ENCODE assay signal across 8 cellular contexts in genomic region chr5:43484049-43484849, GRCh38. TPM values are rescaled to one million over a fixed set of nuclear protein-coding genes. Genes with fewer than 3 reads are reported as not detected.
DNase-seq lines count a peak whose midpoint lies in the region; ATAC-seq and TF ChIP-seq lines count a peak whose summit lies in the region.

No MANE protein-coding gene starts in this region.

- H3K4me1 Mint-ChIP-seq in CD4-positive, CD25-positive, alpha-beta regulatory T cell, result peaks cover 29 to 63% (median 48%) of the 10 kb centered on the region in 4 donors

- H3K9ac ChIP-seq in liver (ENCODE audit: low read depth in 1 of 2, low read length in 2 of 2), result peak overlapping the region; percentile 92 to 94

- no peaks in the 10 kb centered on the region for H3K36me3 ChIP-seq in CD4-positive, CD25-positive, alpha-beta regulatory T cell (ENCODE audit: control insufficient read depth, insufficient read depth, low read length)
- H3K36me3 ChIP-seq in liver (ENCODE audit: control insufficient read depth in 4 of 4, insufficient read depth in 3 of 4, low read depth in 1 of 4, low read length in 3 of 4), result no peaks in the 10 kb centered on the region

- no peaks in the 10 kb centered on the region for H3K9me3 ChIP-seq in CD4-positive, CD25-positive, alpha-beta regulatory T cell (ENCODE audit: control insufficient read depth in 2 of 2, low read length in 2 of 2)
- H3K9me3 ChIP-seq in liver (ENCODE audit: control insufficient read depth in 4 of 4, low read length in 3 of 4), result no peaks in the 10 kb centered on the region

- peak; percentile 70 to 95 (median 90) for DNase-seq in CD4-positive, CD25-positive, alpha-beta regulatory T cell
- DNase-seq in NCI-H748 (lab: John Stamatoyannopoulos, UW; ENCODE audit: unreplicated experiment), result peak; percentile 95
- peak; percentile 81 to 82 for DNase-seq in activated CD4-positive, alpha-beta T cell treated with anti-CD3 and anti-CD28 coated beads, Interleukin-2, amount 50 U/mL, for 4 hours
- peak; percentile 63 to 89 for DNase-seq in dermis microvascular lymphatic vessel endothelial cell (ENCODE audit: low read depth in 2 of 2)
- DNase-seq in stimulated activated CD4-positive, alpha-beta T cell treated with anti-CD3 and anti-CD28 coated beads, Interleukin-2, amount 100 ng/mL, for 48 hours, result peak; percentile 78 to 80

- H3K27me3 ChIP-seq in CD4-positive, CD25-positive, alpha-beta regulatory T cell (ENCODE audit: control insufficient read depth, insufficient read depth, low read length), result no peaks in the 10 kb centered on the region
- no peaks in the 10 kb centered on the region for H3K27me3 ChIP-seq in liver (ENCODE audit: control insufficient read depth in 4 of 4, insufficient read depth in 4 of 4, low read length in 3 of 4)

- peak; percentile 66 for TF ChIP-seq CTCF in liver (IDR thresholded peaks at IDR 0.05; ENCODE audit: low read depth, low read length, missing input control)

- no peaks in the 10 kb centered on the region for H3K36me3 Mint-ChIP-seq in CD4-positive, CD25-positive, alpha-beta regulatory T cell

- no peaks in the 10 kb centered on the region for H3K27me3 Mint-ChIP-seq in CD4-positive, CD25-positive, alpha-beta regulatory T cell

- H3K4me3 Mint-ChIP-seq in CD4-positive, CD25-positive, alpha-beta regulatory T cell, result peak overlapping the region; percentile 89 to 99 (median 98)

- no peaks in the 10 kb centered on the region for H3K9me3 Mint-ChIP-seq in CD4-positive, CD25-positive, alpha-beta regulatory T cell

- WGBS in liver, result 3% methylated on average over 33 of the region's 33 CpGs

- peak overlapping the region; percentile 97 for H3K27ac ChIP-seq in CD4-positive, CD25-positive, alpha-beta regulatory T cell (ENCODE audit: insufficient read depth, low read length, poor library complexity, severe bottlenecking)
- H3K27ac ChIP-seq in liver (ENCODE audit: low read depth in 1 of 2, low read length in 2 of 2), result peak overlapping the region; percentile 98

- peak overlapping the region; percentile 98 to 100 (median 100) for H3K27ac Mint-ChIP-seq in CD4-positive, CD25-positive, alpha-beta regulatory T cell

- peak; percentile 73 to 77 for ATAC-seq in CD4-positive, CD25-positive, alpha-beta regulatory T cell (ENCODE audit: low read depth in 2 of 2)
- ATAC-seq in GM19452 (IDR thresholded peaks at IDR 0.05; ENCODE audit: unreplicated experiment) (peak; percentile 69), HG03571 (IDR thresholded peaks at IDR 0.05; ENCODE audit: unreplicated experiment) (peak; percentile 65)

- peak overlapping the region; percentile 87 for H3K4me3 ChIP-seq in CD4-positive, CD25-positive, alpha-beta regulatory T cell (ENCODE audit: low read depth, low read length)
- H3K4me3 ChIP-seq in liver (ENCODE audit: low read depth in 1 of 3, low read length in 3 of 3), result peak overlapping the region; percentile 85 to 92 (median 90)

- peak; percentile 73 to 76 for TF ChIP-seq RAD21 in liver (IDR thresholded peaks at IDR 0.05)

- peaks cover 35% of the 10 kb centered on the region for H3K4me1 ChIP-seq in CD4-positive, CD25-positive, alpha-beta regulatory T cell (ENCODE audit: control insufficient read depth, insufficient read depth, low read length, poor library complexity, severe bottlenecking)
- peaks cover 2 to 17% (median 11%) of the 10 kb centered on the region in 4 donors for H3K4me1 ChIP-seq in liver (ENCODE audit: control insufficient read depth in 4 of 4, insufficient read depth in 4 of 4, low read length in 3 of 4)

TF ChIP-seq in liver, 16 proteins besides CTCF, POLR2A, EP300 and RAD21:
- peak in 1 of 2 donors; percentile 43 for TF ChIP-seq GABPA (IDR thresholded peaks at IDR 0.05 in 1 of 2, conservative IDR thresholded peaks at IDR 0.05 in 1 of 2)
- peak; percentile 75 for TF ChIP-seq YY1 (IDR thresholded peaks at IDR 0.05)
- TF ChIP-seq ATF3 (IDR thresholded peaks at IDR 0.05), result no peak
- TF ChIP-seq HNF4G (IDR thresholded peaks at IDR 0.05), result no peak
- no peak for TF ChIP-seq FOXA1 (IDR thresholded peaks at IDR 0.05)
- TF ChIP-seq FOXA2 (IDR thresholded peaks at IDR 0.05), result no peak
- TF ChIP-seq NR2F2 (IDR thresholded peaks at IDR 0.05), result no peak
- TF ChIP-seq HNF4A (conservative IDR thresholded peaks at IDR 0.05), result peak in 1 of 2 donors; percentile 8
- peak; percentile 9 for TF ChIP-seq ZBTB33 (IDR thresholded peaks at IDR 0.05)
- TF ChIP-seq JUND (IDR thresholded peaks at IDR 0.05), result peak; percentile 5 to 8
- TF ChIP-seq TAF1 (conservative IDR thresholded peaks at IDR 0.05), result peak; percentile 87
- peak in 1 of 2 donors; percentile 19 for TF ChIP-seq EGR1 (IDR thresholded peaks at IDR 0.05; ENCODE audit: low read depth in 2 of 2)
- peak; percentile 45 for TF ChIP-seq REST (IDR thresholded peaks at IDR 0.05)
- TF ChIP-seq SP1 (IDR thresholded peaks at IDR 0.05), result no peak
- TF ChIP-seq RXRA (IDR thresholded peaks at IDR 0.05), result peak in 1 of 2 donors; percentile 5
- TF ChIP-seq MAX (IDR thresholded peaks at IDR 0.05), result no peak

RNA-seq across cellular contexts. Expression of gene TMEM267, which starts 0.6 kb away (rescaled TPM):
- total RNA-seq in CD4-positive, CD25-positive, alpha-beta regulatory T cell, result 11.5 TPM
- polyA plus RNA-seq in CD4-positive, CD25-positive, alpha-beta regulatory T cell, result 10 to 100 TPM; 31.0 to 33.5 (median 32.6) TPM
- total RNA-seq in dermis microvascular lymphatic vessel endothelial cell (4.6 and 5.8 TPM in 2 replicates), liver (1 to 10 TPM; 3.2 to 4.4 TPM)
- 1 to 10 TPM; 2.3 to 5.4 TPM for polyA plus RNA-seq in liver

RNA-seq across cellular contexts. Expression of gene C5orf34, which starts 30.7 kb away (rescaled TPM):
- 0.81 TPM for total RNA-seq in CD4-positive, CD25-positive, alpha-beta regulatory T cell
- under 1 TPM in 3 of 4 donors, not detected in 1; 0.75 to 0.87 (median 0.84) TPM for polyA plus RNA-seq in CD4-positive, CD25-positive, alpha-beta regulatory T cell
- total RNA-seq in dermis microvascular lymphatic vessel endothelial cell (1.6 and 3.7 TPM in 2 replicates), liver (1 to 10 TPM in 1 of 2 donors, under 1 TPM in 1; 0.59 to 3.0 TPM)
- polyA plus RNA-seq in liver, result under 1 TPM; 0.31 to 0.33 TPM

Comparison
In these comparisons a context has a peak if more than half of its experiments do, and no peak if none do; other contexts are left out.
1. Peak in every context shown above with its lines: DNase-seq, ATAC-seq, H3K4me3 ChIP-seq and H3K27ac ChIP-seq.